ENCODE assay signal across 8 cellular contexts in genomic region chr13:94419304-94419943, GRCh38.
DNase-seq lines count a peak whose midpoint lies in the region; ATAC-seq and TF ChIP-seq lines count a peak whose summit lies in the region.

No MANE protein-coding gene starts in this region.

- peaks cover 19% of the 10 kb centered on the region for H3K9me3 Mint-ChIP-seq in activated B cell treated with CpG ODN at 0.5 μM for 24 hours
- peaks cover 5% of the 10 kb centered on the region for H3K9me3 Mint-ChIP-seq in natural killer cell treated with Interleukin-12 subunit alpha and Interleukin-12 subunit beta and Interleukin-15 and Interleukin-18, amount 100 ng/mL, for 72 hours

- DNase-seq in activated B cell treated with CpG ODN at 0.5 μM for 24 hours: no peak
- DNase-seq in natural killer cell treated with Interleukin-12 subunit alpha and Interleukin-12 subunit beta and Interleukin-15 and Interleukin-18, amount 100 ng/mL, for 72 hours (ENCODE audit: low spot score): peak; percentile 65
- no peak for DNase-seq in superior temporal gyrus (ENCODE audit: extremely low spot score)
- no peak for DNase-seq in gastrocnemius medialis
- DNase-seq in NCI-H82 (lab: John Stamatoyannopoulos, UW): no peak
- DNase-seq in cerebellum (ENCODE audit: low spot score): no peak

- H3K27ac Mint-ChIP-seq in activated B cell treated with CpG ODN at 0.5 μM for 24 hours: no peak overlapping the region
- peak overlapping the region; percentile 88 to 90 for H3K27ac Mint-ChIP-seq in natural killer cell treated with Interleukin-12 subunit alpha and Interleukin-12 subunit beta and Interleukin-15 and Interleukin-18, amount 100 ng/mL, for 72 hours

- ATAC-seq in GM18517 (IDR thresholded peaks at IDR 0.05; ENCODE audit: unreplicated experiment) (peak; percentile 67), HG02938 (IDR thresholded peaks at IDR 0.05; ENCODE audit: unreplicated experiment) (peak; percentile 70), activated B cell treated with CpG ODN at 0.5 μM for 24 hours (ENCODE audit: low read depth) (peak; percentile 40), gastrocnemius medialis (no peak)
- ATAC-seq in natural killer cell treated with Interleukin-12 subunit alpha and Interleukin-12 subunit beta and Interleukin-15 and Interleukin-18, amount 100 ng/mL, for 72 hours: peak; percentile 95

- H3K4me1 ChIP-seq in gastrocnemius medialis: no peaks in the 10 kb centered on the region

- POLR2A ChIA-PET in activated B cell treated with CpG ODN at 0.5 μM for 24 hours (lab: Charles Lee): no interaction called here

- H3K9me3 ChIP-seq in gastrocnemius medialis: no peaks in the 10 kb centered on the region

- H3K4me3 ChIP-seq in gastrocnemius medialis: no peak overlapping the region

- no peak overlapping the region for H3K27ac ChIP-seq in gastrocnemius medialis

- in situ Hi-C loops in gastrocnemius medialis (cut with MboI; ENCODE audit: low sequenced_read_pairs in 4 of 4): no loop called here

- CTCF ChIA-PET in activated B cell treated with CpG ODN at 0.5 μM for 24 hours (lab: Charles Lee): no interaction called here

- H3K27me3 ChIP-seq in gastrocnemius medialis: no peaks in the 10 kb centered on the region

- no peaks in the 10 kb centered on the region for H3K36me3 Mint-ChIP-seq in activated B cell treated with CpG ODN at 0.5 μM for 24 hours (ENCODE audit: low read depth)
- H3K36me3 Mint-ChIP-seq in natural killer cell treated with Interleukin-12 subunit alpha and Interleukin-12 subunit beta and Interleukin-15 and Interleukin-18, amount 100 ng/mL, for 72 hours: peaks cover 18% of the 10 kb centered on the region

- no peak overlapping the region for H3K4me3 Mint-ChIP-seq in activated B cell treated with CpG ODN at 0.5 μM for 24 hours
- H3K4me3 Mint-ChIP-seq in natural killer cell treated with Interleukin-12 subunit alpha and Interleukin-12 subunit beta and Interleukin-15 and Interleukin-18, amount 100 ng/mL, for 72 hours: peak overlapping the region; percentile 84

- peaks cover 21% of the 10 kb centered on the region for H3K4me1 Mint-ChIP-seq in activated B cell treated with CpG ODN at 0.5 μM for 24 hours
- H3K4me1 Mint-ChIP-seq in natural killer cell treated with Interleukin-12 subunit alpha and Interleukin-12 subunit beta and Interleukin-15 and Interleukin-18, amount 100 ng/mL, for 72 hours (ENCODE audit: low read depth in 2 of 2): peaks cover 12 to 21% of the 10 kb centered on the region in 2 donors

- no peak for TF ChIP-seq POLR2A in gastrocnemius medialis (IDR thresholded peaks at IDR 0.05)

- peaks cover 22% of the 10 kb centered on the region for H3K27me3 Mint-ChIP-seq in activated B cell treated with CpG ODN at 0.5 μM for 24 hours
- peaks cover 15 to 29% of the 10 kb centered on the region in 2 donors for H3K27me3 Mint-ChIP-seq in natural killer cell treated with Interleukin-12 subunit alpha and Interleukin-12 subunit beta and Interleukin-15 and Interleukin-18, amount 100 ng/mL, for 72 hours

- TF ChIP-seq CTCF in activated B cell treated with CpG ODN at 0.5 μM for 24 hours (IDR thresholded peaks at IDR 0.05) (no peak), gastrocnemius medialis (IDR thresholded peaks at IDR 0.05 in 4 of 5, conservative IDR thresholded peaks at IDR 0.05 in 1 of 5) (no peak)

- intact Hi-C loops in activated B cell treated with CpG ODN at 0.5 μM for 24 hours (cut with micrococcal nuclease): no loop called here
- intact Hi-C loops in gastrocnemius medialis (cut with DNase I; ENCODE audit: low total_unique reads): no loop called here

- H3K36me3 ChIP-seq in gastrocnemius medialis: no peaks in the 10 kb centered on the region

Comparison
In these comparisons a context has a peak if more than half of its experiments do, and no peak if none do; other contexts are left out.
1. ATAC-seq: peak in GM18517 (single experiment), HG02938 (single experiment), activated B cell treated with CpG ODN at 0.5 μM for 24 hours (single experiment) and natural killer cell treated with Interleukin-12 subunit alpha and Interleukin-12 subunit beta and Interleukin-15 and Interleukin-18, amount 100 ng/mL, for 72 hours (2 of 2); none in gastrocnemius medialis (0 of 2).